Comparison of ENCODE assay signal across 8 cellular contexts in genomic region chr21:43106965-43107793, GRCh38. TPM values are rescaled to one million over a fixed set of nuclear protein-coding genes. Genes with fewer than 3 reads are reported as not detected.
DNase-seq lines count a peak whose midpoint lies in the region; ATAC-seq, FAIRE-seq and TF ChIP-seq lines count a peak whose summit lies in the region.
"Not testable (repeated sequence)": the region's sequence is repeated elsewhere in the genome, so short reads cannot be mapped to it uniquely, and the experiment has no call there.

Gene U2AF1 (minus strand): TSS chr21:43107570. CDS start chr21:43107494, 76 bp downstream.

- CTCF ChIA-PET in A549 (lab: Yijun Ruan, JAX): not testable (repeated sequence)

- H3K27me3 Mint-ChIP-seq in activated T-helper 2 cell treated with anti-CD3 and anti-CD28 coated beads, Interferon-gamma antibody, Interleukin-2, Interleukin-4, amounts not matched to agents 10 μg/mL and 5 μg/mL and 100 μg/mL, durations not matched to agents 14 hours and 24 hours and 36 hours (ENCODE audit: low read depth): not testable (repeated sequence)

- H3K4me3 ChIP-seq in A549: not testable (repeated sequence)
- H3K4me3 ChIP-seq in OCI-LY1 (ENCODE audit: low read depth, low read length, poor library complexity, severe bottlenecking): peak within 1 kb of the TSS; percentile 65
- peak within 1 kb of the TSS; percentile 52 for H3K4me3 ChIP-seq in epithelial cell of proximal tubule (ENCODE audit: low read depth, low read length)
- peak within 1 kb of the TSS; percentile 61 for H3K4me3 ChIP-seq in lower lobe of right lung
- H3K4me3 ChIP-seq in spleen: peak within 1 kb of the TSS in 5 of 8 donors; percentile 61 to 70 (median 69)

- not testable (repeated sequence) for FAIRE-seq in A549 (lab: Jason Lieb, UNC)

- H3F3A ChIP-seq in OCI-LY1 (ENCODE audit: insufficient read depth, low read length): not testable (repeated sequence)

- not testable (repeated sequence) for H3K4me2 ChIP-seq in A549
- H3K4me2 ChIP-seq in OCI-LY1 (ENCODE audit: low read length): peak within 1 kb of the TSS; percentile 41; the same call in 1 of the 2 replicates

- not testable (repeated sequence) for DNase-seq in A549 (ENCODE audit: low read depth in 1 of 2, low spot score in 1 of 2); activated T-helper 2 cell treated with anti-CD3 and anti-CD28 coated beads, Interferon-gamma antibody, Interleukin-2, Interleukin-4, amounts not matched to agents 10 μg/mL and 5 μg/mL and 100 μg/mL, durations not matched to agents 14 hours and 24 hours and 36 hours (ENCODE audit: low spot score); epithelial cell of proximal tubule (ENCODE audit: low read depth); spleen
- peak; percentile 86 for DNase-seq in lower lobe of right lung

- H3K27ac Mint-ChIP-seq in activated T-helper 2 cell treated with anti-CD3 and anti-CD28 coated beads, Interferon-gamma antibody, Interleukin-2, Interleukin-4, amounts not matched to agents 10 μg/mL and 5 μg/mL and 100 μg/mL, durations not matched to agents 14 hours and 24 hours and 36 hours: not testable (repeated sequence)

- TF ChIP-seq CTCF in A549 (IDR thresholded peaks at IDR 0.05); OCI-LY1 (IDR thresholded peaks at IDR 0.05; ENCODE audit: low read length); epithelial cell of proximal tubule (conservative IDR thresholded peaks at IDR 0.05; ENCODE audit: low read depth, low read length); lower lobe of right lung (IDR thresholded peaks at IDR 0.05); spleen (IDR thresholded peaks at IDR 0.05 in 8 of 11, conservative IDR thresholded peaks at IDR 0.05 in 3 of 11): not testable (repeated sequence)

- intact Hi-C loops in activated T-helper 2 cell treated with anti-CD3 and anti-CD28 coated beads, Interferon-gamma antibody, Interleukin-2, Interleukin-4, amounts not matched to agents 10 μg/mL and 5 μg/mL and 100 μg/mL, durations not matched to agents 14 hours and 24 hours and 36 hours (cut with micrococcal nuclease); lower lobe of right lung (cut with DNase I); spleen (cut with DNase I; ENCODE audit: low total_unique reads): not testable (repeated sequence)

- H3K9me3 Mint-ChIP-seq in activated T-helper 2 cell treated with anti-CD3 and anti-CD28 coated beads, Interferon-gamma antibody, Interleukin-2, Interleukin-4, amounts not matched to agents 10 μg/mL and 5 μg/mL and 100 μg/mL, durations not matched to agents 14 hours and 24 hours and 36 hours: not testable (repeated sequence)

- not testable (repeated sequence) for TF ChIP-seq EP300 in A549 (IDR thresholded peaks at IDR 0.05)

- not testable (repeated sequence) for H3K27me3 ChIP-seq in OCI-LY1 (ENCODE audit: insufficient read depth, low read length); lower lobe of right lung (ENCODE audit: low read depth); spleen (replicated peaks in 1 of 7)

- not testable (repeated sequence) for TF ChIP-seq RAD21 in A549 (conservative IDR thresholded peaks at IDR 0.05 in 1 of 2, IDR thresholded peaks at IDR 0.05 in 1 of 2)

- not testable (repeated sequence) for TF ChIP-seq POLR2A in A549 (IDR thresholded peaks at IDR 0.05; ENCODE audit: low read length); spleen (IDR thresholded peaks at IDR 0.05)

- H3K4me1 Mint-ChIP-seq in activated T-helper 2 cell treated with anti-CD3 and anti-CD28 coated beads, Interferon-gamma antibody, Interleukin-2, Interleukin-4, amounts not matched to agents 10 μg/mL and 5 μg/mL and 100 μg/mL, durations not matched to agents 14 hours and 24 hours and 36 hours (ENCODE audit: low read depth): not testable (repeated sequence)

- not testable (repeated sequence) for H4K20me1 ChIP-seq in OCI-LY1 (ENCODE audit: insufficient read depth, low read length)

- not testable (repeated sequence) for H3K36me3 ChIP-seq in OCI-LY1 (ENCODE audit: insufficient read depth, low read length); lower lobe of right lung; spleen

- not testable (repeated sequence) for H3K79me2 ChIP-seq in OCI-LY1 (ENCODE audit: insufficient read depth, low read length)

- ATAC-seq in A549: peak; percentile 94 to 99
- ATAC-seq in GM19324 (IDR thresholded peaks at IDR 0.05; ENCODE audit: low FRiP score, unreplicated experiment): peak; percentile 94
- peak; percentile 74 for ATAC-seq in HG02970 (IDR thresholded peaks at IDR 0.05; ENCODE audit: low FRiP score, unreplicated experiment)
- ATAC-seq in lower lobe of right lung: peak; percentile 98 to 100

- not testable (repeated sequence) for H3K36me3 Mint-ChIP-seq in activated T-helper 2 cell treated with anti-CD3 and anti-CD28 coated beads, Interferon-gamma antibody, Interleukin-2, Interleukin-4, amounts not matched to agents 10 μg/mL and 5 μg/mL and 100 μg/mL, durations not matched to agents 14 hours and 24 hours and 36 hours (ENCODE audit: low read depth)

- POLR2A ChIA-PET in A549 (lab: Yijun Ruan, JAX): not testable (repeated sequence)

- not testable (repeated sequence) for H3K9me3 ChIP-seq in A549; OCI-LY1 (ENCODE audit: low read length); lower lobe of right lung; spleen

- H3K4me3 Mint-ChIP-seq in activated T-helper 2 cell treated with anti-CD3 and anti-CD28 coated beads, Interferon-gamma antibody, Interleukin-2, Interleukin-4, amounts not matched to agents 10 μg/mL and 5 μg/mL and 100 μg/mL, durations not matched to agents 14 hours and 24 hours and 36 hours (ENCODE audit: low read depth): not testable (repeated sequence)

- no CpG with 5 or more reads among the region's 107 CpGs for WGBS in A549 (ENCODE audit: missing lambda C conversion rate)
- whole genome bisulfite sequencing in spleen, 5 donors: 0 to 1% methylated on average over 12 to 57 of the region's 107 CpGs; no CpG with 5 or more reads in 3 of the 5 donors

- not testable (repeated sequence) for H2AFZ ChIP-seq in OCI-LY1 (ENCODE audit: low read length)

- peak within 1 kb of the TSS; percentile 68 for H3K9ac ChIP-seq in OCI-LY1 (ENCODE audit: low read length)

- not testable (repeated sequence) for H3K27ac ChIP-seq in A549; OCI-LY1 (ENCODE audit: low read depth, low read length, poor library complexity, severe bottlenecking)
- H3K27ac ChIP-seq in lower lobe of right lung: peak within 1 kb of the TSS; percentile 87
- peak within 1 kb of the TSS in 5 of 8 donors; percentile 81 to 91 (median 87) for H3K27ac ChIP-seq in spleen

- H3K9me2 ChIP-seq in OCI-LY1 (ENCODE audit: low read depth, low read length): not testable (repeated sequence)

- H3K4me1 ChIP-seq in A549; OCI-LY1 (ENCODE audit: insufficient read depth, low read length, severe bottlenecking); lower lobe of right lung; spleen: not testable (repeated sequence)

RNA-seq across cellular contexts. Expression of gene U2AF1, which starts in this region (rescaled TPM):
- polyA plus RNA-seq in A549 (2011; rRNA removed): 59.1 and 103 TPM in 2 replicates
- polyA plus RNA-seq in A549 (2012; cell fraction: cytosol; rRNA removed): 182 and 204 TPM in 2 replicates
- polyA plus RNA-seq in A549 (2012; cell fraction: nucleus; rRNA removed): 91.5 and 105 TPM in 2 replicates
- 87.5 to 99.8 TPM (median 98.7 TPM) in 3 replicates for polyA plus RNA-seq in A549 (2017; fragmentation: RNase III; extraction: RNeasy Plus Mini Kit Qiagen cat#74134 plus additional on column Dnase treatment)
- polyA minus RNA-seq in A549 (2011; rRNA and poly(A)+ RNA removed): 25.2 and 31.2 TPM in 2 replicates
- total RNA-seq in activated T-helper 2 cell treated with anti-CD3 and anti-CD28 coated beads, Interferon-gamma antibody, Interleukin-2, Interleukin-4, amounts not matched to agents 10 μg/mL and 5 μg/mL and 100 μg/mL, durations not matched to agents 14 hours and 24 hours and 36 hours: 8.7 and 11.6 TPM in 2 replicates
- total RNA-seq in epithelial cell of proximal tubule: 24.7 and 61.6 TPM in 2 replicates
- total RNA-seq in lower lobe of right lung: 43.0 TPM
- total RNA-seq in spleen: 10 to 100 TPM; 15.2 to 98.0 (median 61.2) TPM
- 10 to 100 TPM; 36.7 to 70.8 (median 40.7) TPM for polyA plus RNA-seq in spleen
